In genomic region chr2:46196871-46197462, GRCh38 we compare ENCODE assay signal across 25 cellular contexts.
DNase-seq lines count a peak whose midpoint lies in the region; ATAC-seq, FAIRE-seq and TF ChIP-seq lines count a peak whose summit lies in the region.
"Had no signal": no experiment of that assay in that cellular context is flagged by ENCODE, and none has a peak within 500 bp of the region (broad histone marks: within the 10 kb centered on the region; RNA-seq: fewer than 3 reads in every experiment).

No MANE protein-coding gene starts in this region.

- H2AK5ac ChIP-seq in mesenchymal stem cell (ENCODE audit: low read length, severe bottlenecking) = no peak overlapping the region

- peak overlapping the region; percentile 44 to 59 for H3K4ac ChIP-seq in mesenchymal stem cell (ENCODE audit: low read depth in 1 of 2, low read length in 2 of 2)

- H2BK12ac ChIP-seq in mesenchymal stem cell (ENCODE audit: low read length in 2 of 2) = peak overlapping the region; percentile 31 to 70

- no peak overlapping the region for H3K23ac ChIP-seq in mesenchymal stem cell (ENCODE audit: low read length in 2 of 2)

- no peak overlapping the region for H2BK5ac ChIP-seq in mesenchymal stem cell (ENCODE audit: low read depth, low read length, poor library complexity, severe bottlenecking)

- no peak for FAIRE-seq in pancreas (lab: Jason Lieb, UNC)
- FAIRE-seq: G401.6 had no signal

- ATAC-seq in pancreas = no peak

- no peak overlapping the region for H3K4me3 ChIP-seq in BLaER1
- no peak overlapping the region for H3K4me3 ChIP-seq in mesenchymal stem cell (ENCODE audit: insufficient read depth in 1 of 2, low read depth in 1 of 2, low read length in 2 of 2)
- no peak overlapping the region for H3K4me3 ChIP-seq in pancreas
- H3K4me3 ChIP-seq: esophagus muscularis mucosa, tibial artery had no signal

- H3K27ac ChIP-seq in BLaER1 (no peak overlapping the region), cingulate gyrus (ENCODE audit: low read depth, low read length) (peak overlapping the region; percentile 10), mesenchymal stem cell (ENCODE audit: low read length, poor library complexity, severe bottlenecking) (no peak overlapping the region), pancreas (no peak overlapping the region)
- H3K27ac ChIP-seq: esophagus muscularis mucosa, tibial artery had no signal

- DNase-seq in EH (ENCODE audit: low read depth) (peak; percentile 40), mesenchymal stem cell (no peak), NK-92 (lab: John Stamatoyannopoulos, UW; ENCODE audit: unreplicated experiment) (no peak), NCI-H510A treated with DMSO at 0.1 percent for 48 hours (lab: John Stamatoyannopoulos, UW) (no peak), NCI-H146 treated with DMSO at 0.1 percent for 48 hours (lab: John Stamatoyannopoulos, UW; ENCODE audit: unreplicated experiment) (no peak), pancreas (no peak)
- DNase-seq: activated naive CD4-positive, alpha-beta T cell treated with anti-CD3 and anti-CD28 coated beads, Interleukin-2, amount 50 U/mL, for 16 hours; activated T-cell treated with anti-CD3 and anti-CD28 coated beads, Interleukin-2, amount 50 U/mL, for 24 hours; aorta; CD4-positive, alpha-beta T cell; DMS 273 treated with DMSO at 0.1 percent for 48 hours; effector CD4-positive, alpha-beta T cell; glutamatergic neuron; H9; MM.1S; NCI-H1436 treated with DMSO at 0.1 percent for 48 hours; NCI-H2171; NCI-H69; stimulated activated CD4-positive, alpha-beta T cell treated with anti-CD3 and anti-CD28 coated beads, Interleukin-4, amount 100 ng/mL, for 1 hour; stimulated activated naive CD4-positive, alpha-beta T cell treated with Interleukin-2 at 50 U/mL for 16 hours; tibial artery had no signal

- intact Hi-C loops in pancreas (cut with DNase I) = no loop called here

- H3K4me2 ChIP-seq in BLaER1 (peak overlapping the region; percentile 37), mesenchymal stem cell (ENCODE audit: low read length, poor library complexity, severe bottlenecking) (no peak overlapping the region)

- WGBS in mesenchymal stem cell = 66% methylated on average over 4 of the region's 5 CpGs
- WGBS in pancreas, 2 donors = 79 to 88% methylated on average over 5 of the region's 5 CpGs

- H2BK15ac ChIP-seq in mesenchymal stem cell (ENCODE audit: low read depth, poor library complexity, severe bottlenecking) = no peak overlapping the region

- H2AFZ ChIP-seq in mesenchymal stem cell (ENCODE audit: low read depth, low read length) = peak overlapping the region; percentile 46

- no peaks in the 10 kb centered on the region for H4K20me1 ChIP-seq in BLaER1

- H2BK120ac ChIP-seq in mesenchymal stem cell (ENCODE audit: low read depth, low read length) = peak overlapping the region; percentile 54

- no peak for TF ChIP-seq CTCF in pancreas (IDR thresholded peaks at IDR 0.05)

- peak overlapping the region; percentile 58 to 70 for H3K18ac ChIP-seq in mesenchymal stem cell (ENCODE audit: low read depth in 1 of 2, low read length in 2 of 2)

- H3K4me1 ChIP-seq in BLaER1 (peaks cover 21% of the 10 kb centered on the region), mesenchymal stem cell (ENCODE audit: control insufficient read depth, insufficient read depth, low read depth, low read length) (peaks cover 6% of the 10 kb centered on the region), pancreas (no peaks in the 10 kb centered on the region)

- H3K36me3 ChIP-seq in BLaER1 (no peaks in the 10 kb centered on the region), mesenchymal stem cell (ENCODE audit: control insufficient read depth in 1 of 2, insufficient read depth in 2 of 2, low read depth in 1 of 2, low read length in 2 of 2) (no peaks in the 10 kb centered on the region), pancreas (no peaks in the 10 kb centered on the region)
- H3K36me3 ChIP-seq: esophagus muscularis mucosa, tibial artery had no signal

- peaks cover 8% of the 10 kb centered on the region; the same call in 1 of the 2 replicates for H3K9me3 ChIP-seq in BLaER1
- H3K9me3 ChIP-seq in mesenchymal stem cell (ENCODE audit: control insufficient read depth, low read length) = no peaks in the 10 kb centered on the region
- no peaks in the 10 kb centered on the region for H3K9me3 ChIP-seq in pancreas
- H3K9me3 ChIP-seq: esophagus muscularis mucosa, tibial artery had no signal

- H3K9ac ChIP-seq in BLaER1 (no peak overlapping the region), mesenchymal stem cell (ENCODE audit: low read length) (no peak overlapping the region)

- H4K91ac ChIP-seq in mesenchymal stem cell (ENCODE audit: low read length) = peak overlapping the region; percentile 75

- H3K79me1 ChIP-seq in mesenchymal stem cell (replicated peaks; ENCODE audit: low read length, poor library complexity, severe bottlenecking) = no peaks in the 10 kb centered on the region

- H4K8ac ChIP-seq in mesenchymal stem cell (ENCODE audit: low read length) = peak overlapping the region; percentile 83

- H3K14ac ChIP-seq in mesenchymal stem cell (ENCODE audit: low read length in 2 of 2) = peak overlapping the region in 1 of 2 experiments; percentile 90

- H3K27me3 ChIP-seq in BLaER1 (no peaks in the 10 kb centered on the region), mesenchymal stem cell (ENCODE audit: control insufficient read depth in 1 of 2, insufficient read depth in 1 of 2, low read length in 2 of 2) (no peaks in the 10 kb centered on the region), pancreas (no peaks in the 10 kb centered on the region)
- H3K27me3 ChIP-seq: esophagus muscularis mucosa, tibial artery had no signal
